In the genomic region with DNA sequence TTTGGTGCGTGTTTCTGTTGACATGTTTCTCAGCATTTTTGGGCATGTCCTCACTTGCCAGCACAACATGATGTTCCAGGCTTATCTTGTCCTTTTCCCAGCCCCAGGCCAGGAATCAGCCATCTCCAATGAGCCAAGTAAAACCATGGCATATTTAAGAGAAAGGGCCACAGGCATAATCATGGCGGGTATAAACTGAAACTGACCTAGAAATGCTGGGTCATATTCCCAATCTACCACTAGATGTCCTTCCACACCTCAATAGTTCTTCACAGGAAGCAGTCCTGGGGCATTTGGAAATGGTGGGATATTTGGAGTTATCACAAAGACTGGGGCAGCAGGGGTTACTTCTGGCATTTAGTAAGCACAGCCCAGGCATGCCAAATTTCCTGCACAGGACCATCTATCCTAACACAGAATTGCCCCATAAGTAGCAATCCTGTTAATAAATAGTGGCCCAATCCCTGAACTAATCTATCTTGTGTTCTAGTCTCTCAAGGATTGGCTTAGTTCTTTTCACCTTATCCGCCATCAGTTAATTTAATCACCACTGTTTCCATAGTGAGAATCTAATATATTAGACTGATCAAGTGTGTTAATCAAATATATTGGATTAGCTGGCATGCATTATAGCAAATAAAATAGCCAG, we compare ENCODE assay signal across 9 cellular contexts.
DNase-seq lines count a peak whose midpoint lies in the region; ATAC-seq and TF ChIP-seq lines count a peak whose summit lies in the region.
"Had no signal": no experiment of that assay in that cellular context is flagged by ENCODE, and none has a peak within 500 bp of the region (broad histone marks: within the 10 kb centered on the region; RNA-seq: fewer than 3 reads in every experiment).

No MANE protein-coding gene starts in this region.

- TF ChIP-seq CTCF in OCI-LY3 (IDR thresholded peaks at IDR 0.05; ENCODE audit: low read depth, low read length) (peak; percentile 59), progenitor cell of endocrine pancreas (IDR thresholded peaks at IDR 0.05; ENCODE audit: unreplicated experiment) (peak; percentile 67)

- peak; percentile 85 for DNase-seq in DMS53 treated with DMSO at 0.1 percent for 48 hours (lab: John Stamatoyannopoulos, UW; ENCODE audit: unreplicated experiment)
- DNase-seq in erythroblast (lab: John Stamatoyannopoulos, UW) = peak; percentile 11 to 38
- DNase-seq in progenitor cell of endocrine pancreas (ENCODE audit: low spot score, unreplicated experiment) = no peak
- no peak for DNase-seq in caudate nucleus (lab: John Stamatoyannopoulos, UW)

- no peaks in the 10 kb centered on the region for H3K4me1 ChIP-seq in OCI-LY3 (ENCODE audit: low read length)

- peak overlapping the region; percentile 38 for H3K4me2 ChIP-seq in OCI-LY3 (ENCODE audit: low read length)

- H3K27ac Mint-ChIP-seq in progenitor cell of endocrine pancreas = peak overlapping the region; percentile 25
- H3K27ac Mint-ChIP-seq: T-helper 1 cell treated with Interleukin-12 subunit alpha and Interleukin-12 subunit beta and Interleukin-4 antibody, amounts not matched to agents 30 μg/mL and 1 μg/mL, for 36 hours had no signal

- peak; percentile 29 for ATAC-seq in HG02588 (IDR thresholded peaks at IDR 0.05; ENCODE audit: unreplicated experiment)
- ATAC-seq in GM18520 (IDR thresholded peaks at IDR 0.05; ENCODE audit: unreplicated experiment) = no peak
- no peak for ATAC-seq in GM19395 (IDR thresholded peaks at IDR 0.05; ENCODE audit: unreplicated experiment)

- H3K9me3 Mint-ChIP-seq in progenitor cell of endocrine pancreas (ENCODE audit: low read depth) = no peaks in the 10 kb centered on the region
- H3K9me3 Mint-ChIP-seq: T-helper 1 cell treated with Interleukin-12 subunit alpha and Interleukin-12 subunit beta and Interleukin-4 antibody, amounts not matched to agents 30 μg/mL and 1 μg/mL, for 36 hours had no signal

- H3K27ac ChIP-seq in OCI-LY3 (ENCODE audit: low read length) = no peak overlapping the region
- no peak overlapping the region for H3K27ac ChIP-seq in caudate nucleus (ENCODE audit: low read depth, low read length)

- peaks cover 1% of the 10 kb centered on the region for H3K36me3 Mint-ChIP-seq in progenitor cell of endocrine pancreas (ENCODE audit: insufficient read depth)

- H3K27me3 ChIP-seq in OCI-LY3 (ENCODE audit: low read depth, low read length) = peaks cover 16% of the 10 kb centered on the region

- no peak overlapping the region for H3K9ac ChIP-seq in OCI-LY3 (ENCODE audit: low read length)

- no peaks in the 10 kb centered on the region for H3K36me3 ChIP-seq in OCI-LY3 (replicated peaks; ENCODE audit: low read depth, low read length)

- H3K27me3 Mint-ChIP-seq in progenitor cell of endocrine pancreas = no peaks in the 10 kb centered on the region

- H4K20me1 ChIP-seq in OCI-LY3 (ENCODE audit: insufficient read depth, low read length) = no peaks in the 10 kb centered on the region

- H3K4me3 ChIP-seq in OCI-LY3 (ENCODE audit: low read length) = no peak overlapping the region

- H3K4me3 Mint-ChIP-seq in progenitor cell of endocrine pancreas (ENCODE audit: low read depth) = no peak overlapping the region
- H3K4me3 Mint-ChIP-seq: T-helper 1 cell treated with Interleukin-12 subunit alpha and Interleukin-12 subunit beta and Interleukin-4 antibody, amounts not matched to agents 30 μg/mL and 1 μg/mL, for 36 hours had no signal

- no peaks in the 10 kb centered on the region for H3K79me2 ChIP-seq in OCI-LY3 (ENCODE audit: low read length)

- 0 out of 2 replicates have a peak overlapping the region, but pooled peaks have one; percentile 43 for H2AFZ ChIP-seq in OCI-LY3 (ENCODE audit: low read depth, low read length)

- H3K4me1 Mint-ChIP-seq in progenitor cell of endocrine pancreas (ENCODE audit: low read depth) = peaks cover 29% of the 10 kb centered on the region

- no peaks in the 10 kb centered on the region for H3K9me3 ChIP-seq in OCI-LY3 (ENCODE audit: insufficient read depth, low read length)

- no peak for TF ChIP-seq POLR2A in erythroblast (IDR thresholded peaks at IDR 0.05; ENCODE audit: low read length)

Comparison
In these comparisons a context has a peak if more than half of its experiments do, and no peak if none do; other contexts are left out.
1. DNase-seq: peak in DMS53 treated with DMSO at 0.1 percent for 48 hours (single experiment) and erythroblast (2 of 2); none in progenitor cell of endocrine pancreas (single experiment) and caudate nucleus (0 of 61).